1 cellular context compared by ENCODE assay signal in the genomic region with DNA sequence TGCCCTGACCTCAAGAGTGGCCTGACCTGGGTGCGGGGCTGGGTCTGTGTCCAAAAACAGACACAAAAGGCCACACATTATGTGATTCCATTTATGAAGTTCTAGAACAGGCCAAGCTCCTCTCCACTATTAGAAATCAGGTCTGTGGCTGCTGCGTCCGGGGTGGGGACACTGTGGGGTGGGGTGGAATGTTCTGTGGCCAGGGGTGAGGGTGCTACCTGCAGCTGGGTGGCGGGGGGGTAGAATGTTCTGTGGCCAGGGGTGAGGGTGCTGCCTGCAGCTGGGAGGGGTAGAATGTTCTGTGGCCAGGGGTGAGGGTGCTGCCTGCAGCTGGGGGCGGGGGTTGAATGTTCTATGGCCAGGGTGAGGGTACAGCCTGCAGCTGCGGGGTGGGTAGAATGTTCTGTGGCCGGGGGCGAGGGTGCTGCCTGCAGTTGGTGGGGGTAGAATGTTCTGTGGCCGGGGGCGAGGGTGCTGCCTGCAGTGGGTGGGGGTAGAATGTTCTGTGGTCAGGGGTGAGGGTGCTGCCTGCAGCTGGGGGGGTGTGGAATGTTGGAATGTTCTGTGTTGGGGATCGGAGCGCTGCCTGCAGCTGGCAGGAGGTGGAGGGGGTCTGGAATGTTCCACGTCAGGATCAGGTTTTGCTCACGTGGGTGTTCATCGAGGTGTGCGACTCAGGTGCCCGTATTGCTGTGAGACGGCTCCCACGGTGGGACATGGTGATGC.
TF ChIP-seq lines count a peak whose summit lies in the region.

No MANE protein-coding gene starts in this region.

TF ChIP-seq in H1, 55 proteins besides CTCF, POLR2A, EP300 and RAD21:
- no peak for TF ChIP-seq TBP (IDR thresholded peaks at IDR 0.05; ENCODE audit: low read depth, low read length)
- TF ChIP-seq BRCA1 (IDR thresholded peaks at IDR 0.05; ENCODE audit: low read depth, low read length): no peak
- TF ChIP-seq CBX8 (IDR thresholded peaks at IDR 0.05; ENCODE audit: borderline replicate concordance, low read depth, low read length): no peak
- TF ChIP-seq CHD7 (IDR thresholded peaks at IDR 0.05; ENCODE audit: insufficient replicate concordance, low read length): no peak
